16 cellular contexts compared by ENCODE assay signal in genomic region chr15:31498756-31499155, GRCh38.
DNase-seq lines count a peak whose midpoint lies in the region; ATAC-seq and TF ChIP-seq lines count a peak whose summit lies in the region.
"Had no signal": no experiment of that assay in that cellular context is flagged by ENCODE, and none has a peak within 500 bp of the region (broad histone marks: within the 10 kb centered on the region; RNA-seq: fewer than 3 reads in every experiment).

No MANE protein-coding gene starts in this region.

- peak overlapping the region; percentile 81 for H2AFZ ChIP-seq in mammary epithelial cell (ENCODE audit: low read depth, low read length)
- H2AFZ ChIP-seq: GM23338 had no signal

- ATAC-seq in foreskin keratinocyte (peak; percentile 19), GM18511 (IDR thresholded peaks at IDR 0.05; ENCODE audit: unreplicated experiment) (no peak)

- intact Hi-C loops in mammary epithelial cell (cut with micrococcal nuclease): no loop called here
- intact Hi-C loops in breast epithelium (cut with DNase I; ENCODE audit: low total_unique reads): no loop called here

- no peak overlapping the region for H3K27ac Mint-ChIP-seq in type B pancreatic cell
- H3K27ac Mint-ChIP-seq: CD4-positive, alpha-beta memory T cell; GM23338; IgD-negative memory B cell had no signal

- TF ChIP-seq CTCF in mammary epithelial cell (conservative IDR thresholded peaks at IDR 0.05 in 1 of 2, IDR thresholded peaks at IDR 0.05 in 1 of 2; ENCODE audit: extremely low read depth in 1 of 2, insufficient read depth in 1 of 2, low read depth in 1 of 2, low read length in 2 of 2) (no peak), breast epithelium (IDR thresholded peaks at IDR 0.05) (no peak), foreskin keratinocyte (conservative IDR thresholded peaks at IDR 0.05) (no peak), type B pancreatic cell (conservative IDR thresholded peaks at IDR 0.05) (no peak)

- no peaks in the 10 kb centered on the region for H3K36me3 Mint-ChIP-seq in type B pancreatic cell
- H3K36me3 Mint-ChIP-seq: CD4-positive, alpha-beta memory T cell; IgD-negative memory B cell had no signal

- H3K4me1 ChIP-seq in mammary epithelial cell (ENCODE audit: insufficient read depth, low read length) (peaks cover 8% of the 10 kb centered on the region), breast epithelium (no peaks in the 10 kb centered on the region), foreskin keratinocyte (peaks cover 3% of the 10 kb centered on the region)
- H3K4me1 ChIP-seq: A549, BE2C had no signal

- H3K9me3 ChIP-seq in mammary epithelial cell (replicated peaks; ENCODE audit: insufficient read depth, low read length) (no peaks in the 10 kb centered on the region), breast epithelium (no peaks in the 10 kb centered on the region)
- H3K9me3 ChIP-seq: BE2C had no signal

- BruUV-seq in mammary epithelial cell (replicated peaks; lab: Mats Ljungman, UMichigan): no TSS peak

- peak overlapping the region; percentile 32 for H3K4me2 ChIP-seq in mammary epithelial cell (ENCODE audit: insufficient read depth, low read depth, low read length)
- H3K4me2 ChIP-seq: A549, GM23338 had no signal

- no peak overlapping the region for H3K4me3 ChIP-seq in mammary epithelial cell (replicated peaks in 1 of 3; ENCODE audit: insufficient read depth in 1 of 3, low read depth in 2 of 3, low read length in 3 of 3)
- H3K4me3 ChIP-seq in breast epithelium: no peak overlapping the region
- H3K4me3 ChIP-seq: A549, GM23338 had no signal

- no peaks in the 10 kb centered on the region for H3K27me3 Mint-ChIP-seq in type B pancreatic cell
- H3K27me3 Mint-ChIP-seq: CD4-positive, alpha-beta memory T cell had no signal

- CTCF ChIA-PET in mammary epithelial cell (lab: Charles Lee; ENCODE audit: low non-redundant PET): interaction anchor here (1.0 kb wide), 1 partner anchor 8 kb away, joined by 3 read pairs; no protein-coding TSS in a partner anchor

- H3K9me3 Mint-ChIP-seq in type B pancreatic cell: no peaks in the 10 kb centered on the region
- H3K9me3 Mint-ChIP-seq: CD4-positive, alpha-beta memory T cell; GM23338; IgD-negative memory B cell had no signal

- no peaks in the 10 kb centered on the region for H4K20me1 ChIP-seq in mammary epithelial cell (ENCODE audit: insufficient read depth, low read length)

- H3K27me3 ChIP-seq in mammary epithelial cell (ENCODE audit: insufficient read depth, low read length) (no peaks in the 10 kb centered on the region), breast epithelium (no peaks in the 10 kb centered on the region), foreskin keratinocyte (no peaks in the 10 kb centered on the region)
- H3K27me3 ChIP-seq: BE2C had no signal

- H3K4me1 Mint-ChIP-seq in type B pancreatic cell (ENCODE audit: unreplicated experiment): peaks cover 7% of the 10 kb centered on the region

- in situ Hi-C loops in mammary epithelial cell (cut with MboI; ENCODE audit: low sequenced_read_pairs in 2 of 2): loop anchor here in 1 of 2 donors (25.0 kb wide), 1 partner anchor 836 kb away; no protein-coding TSS in a partner anchor

- H3K27ac ChIP-seq in mammary epithelial cell (ENCODE audit: insufficient read depth, low read depth, low read length) (no peak overlapping the region), breast epithelium (no peak overlapping the region), cingulate gyrus (ENCODE audit: low read depth, low read length) (peak overlapping the region; percentile 23), foreskin keratinocyte (no peak overlapping the region)
- H3K27ac ChIP-seq: A549, C4-2B had no signal

- DNase-seq in mammary epithelial cell (no peak), breast epithelium (ENCODE audit: low spot score in 2 of 2) (no peak), foreskin keratinocyte (peak in 1 of 2 donors; percentile 33), type B pancreatic cell (ENCODE audit: extremely low spot score, unreplicated experiment) (peak; percentile 48), NCI-H69 (lab: John Stamatoyannopoulos, UW) (no peak)
- DNase-seq: BE2C; CD4-positive, alpha-beta memory T cell; DMS153; GF-D8; H7 had no signal

- H3K36me3 ChIP-seq in mammary epithelial cell (ENCODE audit: insufficient read depth, low read length) (no peaks in the 10 kb centered on the region), breast epithelium (no peaks in the 10 kb centered on the region)
- H3K36me3 ChIP-seq: BE2C had no signal

- no peak overlapping the region for H3K4me3 Mint-ChIP-seq in type B pancreatic cell
- H3K4me3 Mint-ChIP-seq: CD4-positive, alpha-beta memory T cell; GM23338; IgD-negative memory B cell had no signal

- H3K9ac ChIP-seq in mammary epithelial cell (ENCODE audit: insufficient read depth, low read length): no peak overlapping the region

- no peaks in the 10 kb centered on the region for H3K79me2 ChIP-seq in mammary epithelial cell (ENCODE audit: insufficient read depth, low read length)

- TF ChIP-seq POLR2A in breast epithelium (IDR thresholded peaks at IDR 0.05): no peak

- WGBS in mammary epithelial cell (ENCODE audit: low coverage, missing lambda C conversion rate): 36% methylated on average over 4 of the region's 4 CpGs

- dilution Hi-C loops in mammary epithelial cell (cut with HindIII; ENCODE audit: low sequenced_read_pairs): loop anchor here (25.0 kb wide), 1 partner anchor 386 kb away; the partner anchor contains the start of gene TRPM1
